In the genomic region with DNA sequence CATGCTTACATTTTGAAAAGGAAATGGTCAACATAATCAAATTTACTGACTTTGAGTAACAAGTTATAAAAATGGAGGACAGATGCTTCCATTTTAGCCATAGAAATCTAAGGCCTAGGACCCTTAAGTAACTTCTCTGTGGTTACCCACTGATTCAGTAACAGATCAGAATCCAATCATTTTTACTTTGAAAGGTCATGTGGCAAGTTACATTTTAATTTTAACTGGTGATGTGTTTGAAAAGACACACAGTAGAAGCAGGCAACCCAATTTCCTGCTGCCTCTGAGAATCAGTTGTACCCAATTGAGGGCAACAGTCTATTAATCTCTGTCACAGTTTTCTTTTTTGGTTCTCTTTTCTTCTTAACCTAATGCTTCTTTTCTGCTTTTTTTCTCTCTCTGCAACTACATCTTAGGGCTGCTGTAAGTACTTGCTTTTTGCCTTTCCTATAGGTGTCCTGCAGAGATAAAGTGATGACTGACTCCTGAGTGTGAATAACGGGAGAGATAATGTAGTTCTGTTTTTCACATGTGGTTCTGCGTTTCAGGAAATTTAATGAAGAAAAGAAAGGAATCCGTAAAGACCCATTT, we compare ENCODE assay signal across 1 cellular context.
TF ChIP-seq lines count a peak whose summit lies in the region.

No MANE protein-coding gene starts in this region.

TF ChIP-seq in GM12878, 131 proteins besides CTCF, POLR2A, EP300 and RAD21:
- TF ChIP-seq PKNOX1 (IDR thresholded peaks at IDR 0.05) (peak; percentile 86), DPF2 (IDR thresholded peaks at IDR 0.05) (no peak), MAX (IDR thresholded peaks at IDR 0.05; ENCODE audit: low read depth, low read length) (no peak), ZNF24 (IDR thresholded peaks at IDR 0.05) (0 out of 2 replicates have a peak, but pooled peaks have one; percentile 60), RAD51 (IDR thresholded peaks at IDR 0.05) (peak; percentile 60; the same call in 1 of the 2 replicates), RBBP5 (conservative IDR thresholded peaks at IDR 0.05) (no peak), PBX3 (IDR thresholded peaks at IDR 0.05; ENCODE audit: insufficient replicate concordance, low read depth, low read length) (peak; percentile 50), ATF7 (IDR thresholded peaks at IDR 0.05; ENCODE audit: low read depth) (peak; percentile 20; the same call in 1 of the 2 replicates)
- TF ChIP-seq, protein P1, sequence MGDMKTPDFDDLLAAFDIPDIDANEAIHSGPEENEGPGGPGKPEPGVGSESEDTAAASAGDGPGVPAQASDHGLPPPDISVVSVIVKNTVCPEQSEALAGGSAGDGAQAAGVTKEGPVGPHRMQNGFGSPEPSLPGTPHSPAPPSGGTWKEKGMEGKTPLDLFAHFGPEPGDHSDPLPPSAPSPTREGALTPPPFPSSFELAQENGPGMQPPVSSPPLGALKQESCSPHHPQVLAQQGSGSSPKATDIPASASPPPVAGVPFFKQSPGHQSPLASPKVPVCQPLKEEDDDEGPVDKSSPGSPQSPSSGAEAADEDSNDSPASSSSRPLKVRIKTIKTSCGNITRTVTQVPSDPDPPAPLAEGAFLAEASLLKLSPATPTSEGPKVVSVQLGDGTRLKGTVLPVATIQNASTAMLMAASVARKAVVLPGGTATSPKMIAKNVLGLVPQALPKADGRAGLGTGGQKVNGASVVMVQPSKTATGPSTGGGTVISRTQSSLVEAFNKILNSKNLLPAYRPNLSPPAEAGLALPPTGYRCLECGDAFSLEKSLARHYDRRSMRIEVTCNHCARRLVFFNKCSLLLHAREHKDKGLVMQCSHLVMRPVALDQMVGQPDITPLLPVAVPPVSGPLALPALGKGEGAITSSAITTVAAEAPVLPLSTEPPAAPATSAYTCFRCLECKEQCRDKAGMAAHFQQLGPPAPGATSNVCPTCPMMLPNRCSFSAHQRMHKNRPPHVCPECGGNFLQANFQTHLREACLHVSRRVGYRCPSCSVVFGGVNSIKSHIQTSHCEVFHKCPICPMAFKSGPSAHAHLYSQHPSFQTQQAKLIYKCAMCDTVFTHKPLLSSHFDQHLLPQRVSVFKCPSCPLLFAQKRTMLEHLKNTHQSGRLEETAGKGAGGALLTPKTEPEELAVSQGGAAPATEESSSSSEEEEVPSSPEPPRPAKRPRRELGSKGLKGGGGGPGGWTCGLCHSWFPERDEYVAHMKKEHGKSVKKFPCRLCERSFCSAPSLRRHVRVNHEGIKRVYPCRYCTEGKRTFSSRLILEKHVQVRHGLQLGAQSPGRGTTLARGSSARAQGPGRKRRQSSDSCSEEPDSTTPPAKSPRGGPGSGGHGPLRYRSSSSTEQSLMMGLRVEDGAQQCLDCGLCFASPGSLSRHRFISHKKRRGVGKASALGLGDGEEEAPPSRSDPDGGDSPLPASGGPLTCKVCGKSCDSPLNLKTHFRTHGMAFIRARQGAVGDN (IDR thresholded peaks at IDR 0.05), result 0 out of 2 replicates have a peak, but pooled peaks have one; percentile 25
- TF ChIP-seq, protein P2, sequence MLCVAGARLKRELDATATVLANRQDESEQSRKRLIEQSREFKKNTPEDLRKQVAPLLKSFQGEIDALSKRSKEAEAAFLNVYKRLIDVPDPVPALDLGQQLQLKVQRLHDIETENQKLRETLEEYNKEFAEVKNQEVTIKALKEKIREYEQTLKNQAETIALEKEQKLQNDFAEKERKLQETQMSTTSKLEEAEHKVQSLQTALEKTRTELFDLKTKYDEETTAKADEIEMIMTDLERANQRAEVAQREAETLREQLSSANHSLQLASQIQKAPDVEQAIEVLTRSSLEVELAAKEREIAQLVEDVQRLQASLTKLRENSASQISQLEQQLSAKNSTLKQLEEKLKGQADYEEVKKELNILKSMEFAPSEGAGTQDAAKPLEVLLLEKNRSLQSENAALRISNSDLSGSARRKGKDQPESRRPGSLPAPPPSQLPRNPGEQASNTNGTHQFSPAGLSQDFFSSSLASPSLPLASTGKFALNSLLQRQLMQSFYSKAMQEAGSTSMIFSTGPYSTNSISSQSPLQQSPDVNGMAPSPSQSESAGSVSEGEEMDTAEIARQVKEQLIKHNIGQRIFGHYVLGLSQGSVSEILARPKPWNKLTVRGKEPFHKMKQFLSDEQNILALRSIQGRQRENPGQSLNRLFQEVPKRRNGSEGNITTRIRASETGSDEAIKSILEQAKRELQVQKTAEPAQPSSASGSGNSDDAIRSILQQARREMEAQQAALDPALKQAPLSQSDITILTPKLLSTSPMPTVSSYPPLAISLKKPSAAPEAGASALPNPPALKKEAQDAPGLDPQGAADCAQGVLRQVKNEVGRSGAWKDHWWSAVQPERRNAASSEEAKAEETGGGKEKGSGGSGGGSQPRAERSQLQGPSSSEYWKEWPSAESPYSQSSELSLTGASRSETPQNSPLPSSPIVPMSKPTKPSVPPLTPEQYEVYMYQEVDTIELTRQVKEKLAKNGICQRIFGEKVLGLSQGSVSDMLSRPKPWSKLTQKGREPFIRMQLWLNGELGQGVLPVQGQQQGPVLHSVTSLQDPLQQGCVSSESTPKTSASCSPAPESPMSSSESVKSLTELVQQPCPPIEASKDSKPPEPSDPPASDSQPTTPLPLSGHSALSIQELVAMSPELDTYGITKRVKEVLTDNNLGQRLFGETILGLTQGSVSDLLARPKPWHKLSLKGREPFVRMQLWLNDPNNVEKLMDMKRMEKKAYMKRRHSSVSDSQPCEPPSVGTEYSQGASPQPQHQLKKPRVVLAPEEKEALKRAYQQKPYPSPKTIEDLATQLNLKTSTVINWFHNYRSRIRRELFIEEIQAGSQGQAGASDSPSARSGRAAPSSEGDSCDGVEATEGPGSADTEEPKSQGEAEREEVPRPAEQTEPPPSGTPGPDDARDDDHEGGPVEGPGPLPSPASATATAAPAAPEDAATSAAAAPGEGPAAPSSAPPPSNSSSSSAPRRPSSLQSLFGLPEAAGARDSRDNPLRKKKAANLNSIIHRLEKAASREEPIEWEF (IDR thresholded peaks at IDR 0.05; ENCODE audit: insufficient replicate concordance, low read depth, low read length), result no peak
